Comparison of ENCODE assay signal across 19 cellular contexts in the genomic region with DNA sequence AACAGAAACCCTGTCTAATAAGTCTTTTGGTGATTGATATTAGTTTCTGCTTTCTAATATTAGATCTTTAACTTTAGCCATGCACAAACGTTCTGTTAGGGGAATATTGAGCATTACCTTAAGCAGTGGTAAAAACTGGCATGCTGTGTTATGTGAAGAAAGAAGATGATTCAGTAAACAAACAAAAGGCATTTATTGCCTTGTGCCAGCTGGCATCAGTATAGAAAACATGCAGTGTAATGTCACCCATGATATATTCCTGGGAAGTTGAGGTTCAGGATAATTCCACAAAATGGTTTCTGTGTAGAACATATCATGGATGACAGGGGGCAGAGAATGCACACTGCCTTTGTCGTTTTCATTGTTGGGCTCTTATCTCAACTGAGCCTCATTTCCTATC. TPM values are rescaled to one million over a fixed set of nuclear protein-coding genes. Genes with fewer than 3 reads are reported as not detected.
DNase-seq lines count a peak whose midpoint lies in the region; ATAC-seq, FAIRE-seq and TF ChIP-seq lines count a peak whose summit lies in the region.
"Had no signal": no experiment of that assay in that cellular context is flagged by ENCODE, and none has a peak within 500 bp of the region (broad histone marks: within the 10 kb centered on the region; RNA-seq: fewer than 3 reads in every experiment).

No MANE protein-coding gene starts in this region.

- H3K36me3 Mint-ChIP-seq in activated T-cell treated with anti-CD3 and anti-CD28 coated beads, Interleukin-2, amount 50 U/mL, for 24 hours (ENCODE audit: low read depth): no peaks in the 10 kb centered on the region

- no peak overlapping the region for H3K4me3 ChIP-seq in LNCaP clone FGC (ENCODE audit: low read depth, low read length)
- H3K4me3 ChIP-seq: BLaER1 treated with 17β-estradiol and CSF1 and Interleukin-3, amounts not matched to agents 10 nM and 100 nM; SJSA1 had no signal

- peak; percentile 43 for FAIRE-seq in H54 (lab: Jason Lieb, UNC)

- H3K9me3 Mint-ChIP-seq in activated T-cell treated with anti-CD3 and anti-CD28 coated beads, Interleukin-2, amount 50 U/mL, for 24 hours: no peaks in the 10 kb centered on the region
- H3K9me3 Mint-ChIP-seq: CD8-positive, alpha-beta memory T cell had no signal

- H3K27ac Mint-ChIP-seq in activated T-cell treated with anti-CD3 and anti-CD28 coated beads, Interleukin-2, amount 50 U/mL, for 24 hours: no peak overlapping the region
- H3K27ac Mint-ChIP-seq: CD8-positive, alpha-beta memory T cell had no signal

- TF ChIP-seq CTCF in LNCaP clone FGC (IDR thresholded peaks at IDR 0.05; ENCODE audit: control insufficient read depth, extremely low read depth, insufficient read depth) (no peak), omental fat pad (IDR thresholded peaks at IDR 0.05) (no peak)

- TF ChIP-seq POLR2A in H54 (IDR thresholded peaks at IDR 0.05; ENCODE audit: low read depth, low read length): no peak

- no peaks in the 10 kb centered on the region for H3K27me3 Mint-ChIP-seq in activated T-cell treated with anti-CD3 and anti-CD28 coated beads, Interleukin-2, amount 50 U/mL, for 24 hours

- ATAC-seq in GM18502 (IDR thresholded peaks at IDR 0.05; ENCODE audit: poor library complexity, unreplicated experiment) (no peak), omental fat pad (ENCODE audit: low FRiP score) (no peak)

- no peak overlapping the region for H3K4me3 Mint-ChIP-seq in activated T-cell treated with anti-CD3 and anti-CD28 coated beads, Interleukin-2, amount 50 U/mL, for 24 hours
- H3K4me3 Mint-ChIP-seq: CD8-positive, alpha-beta memory T cell had no signal

- no peak for DNase-seq in H54 (ENCODE audit: insufficient read length, low spot score)
- DNase-seq in LNCaP clone FGC (ENCODE audit: low read depth): peak; percentile 59
- DNase-seq in dermis blood vessel endothelial cell: peak; percentile 52
- DNase-seq in lung microvascular endothelial cell (ENCODE audit: low read depth in 2 of 2): peak; percentile 18 to 26
- no peak for DNase-seq in DMS79 treated with DMSO at 0.1 percent for 48 hours (lab: John Stamatoyannopoulos, UW)
- no peak for DNase-seq in activated T-cell treated with anti-CD3 and anti-CD28 coated beads, Interleukin-2, amount 50 U/mL, for 24 hours
- no peak for DNase-seq in omental fat pad (ENCODE audit: low spot score)
- DNase-seq: CD8-positive, alpha-beta memory T cell; EL; Karpas-422; NCI-H1417; NCI-H187 treated with DMSO at 0.1 percent for 48 hours; NCI-H2171; NCI-H446; NK-92 treated with Interleukin-12 subunit alpha and Interleukin-12 subunit beta, amount 100 ng/mL, for 24 hours had no signal

- H3K4me1 Mint-ChIP-seq in activated T-cell treated with anti-CD3 and anti-CD28 coated beads, Interleukin-2, amount 50 U/mL, for 24 hours (ENCODE audit: low read depth): peaks cover 12% of the 10 kb centered on the region

RNA-seq across cellular contexts. Expression of a gene that starts 24.3 kb away (rescaled TPM):
- total RNA-seq in dermis blood vessel endothelial cell (2.9 and 6.1 TPM in 2 replicates), lung microvascular endothelial cell (0.40 and 1.3 TPM in 2 replicates), omental fat pad (1 to 10 TPM in 1 of 4 donors, under 1 TPM in 3; 0.31 to 4.3 (median 0.72) TPM)
- total RNA-seq: CD8-positive, alpha-beta memory T cell; HT-29 had no signal

Comparison
In these comparisons a context has a peak if more than half of its experiments do, and no peak if none do; other contexts are left out.
1. DNase-seq: peak in LNCaP clone FGC (single experiment), dermis blood vessel endothelial cell (single experiment) and lung microvascular endothelial cell (2 of 2); none in H54 (single experiment), DMS79 treated with DMSO at 0.1 percent for 48 hours (single experiment), activated T-cell treated with anti-CD3 and anti-CD28 coated beads, Interleukin-2, amount 50 U/mL, for 24 hours (single experiment) and omental fat pad (single experiment).